In genomic region chr6:47701374-47701773, GRCh38 we compare ENCODE assay signal across 11 cellular contexts. TPM values are rescaled to one million over a fixed set of nuclear protein-coding genes. Genes with fewer than 3 reads are reported as not detected.
DNase-seq lines count a peak whose midpoint lies in the region; ATAC-seq and TF ChIP-seq lines count a peak whose summit lies in the region.
"Had no signal": no experiment of that assay in that cellular context is flagged by ENCODE, and none has a peak within 500 bp of the region (broad histone marks: within the 10 kb centered on the region; RNA-seq: fewer than 3 reads in every experiment).

No MANE protein-coding gene starts in this region.

- H3K4me3 ChIP-seq in colonic mucosa (no peak overlapping the region), SK-N-SH (ENCODE audit: low read depth in 2 of 2, low read length in 1 of 2) (no peak overlapping the region)
- H3K4me3 ChIP-seq: neural progenitor cell had no signal

- H3K9ac ChIP-seq in colonic mucosa (ENCODE audit: low read depth in 2 of 2, low read length in 2 of 2) (no peak overlapping the region), SK-N-SH (no peak overlapping the region)
- H3K9ac ChIP-seq: neural progenitor cell had no signal

- intact Hi-C loops in colonic mucosa (cut with DNase I), result no loop called here

- H3K4me2 ChIP-seq in SK-N-SH, result no peak overlapping the region
- H3K4me2 ChIP-seq: neural progenitor cell had no signal

- H4K20me1 ChIP-seq in SK-N-SH (ENCODE audit: insufficient read depth), result no peaks in the 10 kb centered on the region

- H3K27ac ChIP-seq in colonic mucosa (peak overlapping the region; percentile 3), SK-N-SH (ENCODE audit: low read depth in 2 of 2, low read length in 1 of 2) (no peak overlapping the region)
- H3K27ac ChIP-seq: neural progenitor cell had no signal

- POLR2A ChIA-PET in SK-N-SH (lab: Yijun Ruan, JAX), result no interaction called here

- DNase-seq in colonic mucosa (no peak), NCI-H2107 (lab: John Stamatoyannopoulos, UW) (no peak), SK-N-SH (no peak), NCI-H1930 (lab: John Stamatoyannopoulos, UW) (no peak)
- DNase-seq in stimulated activated naive CD4-positive, alpha-beta T cell treated with Interleukin-2 at 50 U/mL for 16 hours (lab: John Stamatoyannopoulos, UW), result no peak
- DNase-seq: DMS 273 treated with DMSO at 0.1 percent for 48 hours had no signal

- no peak for TF ChIP-seq EP300 in SK-N-SH (IDR thresholded peaks at IDR 0.05; ENCODE audit: borderline replicate concordance in 1 of 2, low read depth in 1 of 2, low read length in 1 of 2)

- TF ChIP-seq CTCF in colonic mucosa (IDR thresholded peaks at IDR 0.05) (no peak), SK-N-SH (IDR thresholded peaks at IDR 0.05) (no peak)

- no peaks in the 10 kb centered on the region for H3F3A ChIP-seq in SK-N-SH (replicated peaks; ENCODE audit: insufficient read depth)

- TF ChIP-seq RAD21 in SK-N-SH (IDR thresholded peaks at IDR 0.05; ENCODE audit: low read length), result no peak

- H3K9me3 ChIP-seq in colonic mucosa, result no peaks in the 10 kb centered on the region
- no peaks in the 10 kb centered on the region for H3K9me3 ChIP-seq in SK-N-SH

- H3K27me3 ChIP-seq in colonic mucosa (no peaks in the 10 kb centered on the region), SK-N-SH (ENCODE audit: insufficient read depth) (peaks cover 3% of the 10 kb centered on the region; the same call in 1 of the 2 replicates)
- H3K27me3 ChIP-seq: neural progenitor cell had no signal

- H2AFZ ChIP-seq in SK-N-SH (ENCODE audit: low read depth), result no peak overlapping the region
- H2AFZ ChIP-seq: neural progenitor cell had no signal

- WGBS in SK-N-SH (ENCODE audit: low lambda C conversion rate), result 7% methylated on average over 2 of the region's 2 CpGs

- CTCF ChIA-PET in SK-N-SH (lab: Yijun Ruan, JAX), result no interaction called here

- H3K79me2 ChIP-seq in SK-N-SH (ENCODE audit: insufficient read depth), result no peaks in the 10 kb centered on the region

- no peaks in the 10 kb centered on the region for H3K9me2 ChIP-seq in SK-N-SH

- H3K4me1 ChIP-seq in colonic mucosa (no peaks in the 10 kb centered on the region), SK-N-SH (ENCODE audit: control insufficient read depth in 1 of 2, insufficient read depth in 2 of 2, low read depth in 1 of 2, low read length in 1 of 2) (no peaks in the 10 kb centered on the region)
- H3K4me1 ChIP-seq: neural progenitor cell had no signal

- no peaks in the 10 kb centered on the region for H3K36me3 ChIP-seq in colonic mucosa
- H3K36me3 ChIP-seq in SK-N-SH (replicated peaks in 1 of 2; ENCODE audit: control insufficient read depth in 1 of 2, insufficient read depth in 2 of 2, low read length in 1 of 2), result no peaks in the 10 kb centered on the region
- H3K36me3 ChIP-seq: neural progenitor cell had no signal

- ATAC-seq in GM18511 (IDR thresholded peaks at IDR 0.05; ENCODE audit: unreplicated experiment) (peak; percentile 97), GM21515 (IDR thresholded peaks at IDR 0.05; ENCODE audit: unreplicated experiment) (peak; percentile 93), HG03196 (IDR thresholded peaks at IDR 0.05; ENCODE audit: unreplicated experiment) (peak; percentile 97)

TF ChIP-seq in SK-N-SH, 30 proteins besides CTCF, POLR2A, EP300 and RAD21:
- TF ChIP-seq TCF12 (IDR thresholded peaks at IDR 0.05) (no peak), NFIC (IDR thresholded peaks at IDR 0.05; ENCODE audit: borderline replicate concordance) (no peak), MXI1 (IDR thresholded peaks at IDR 0.05; ENCODE audit: low read depth, low read length) (no peak), FOXJ3 (CRISPR knock-in tag; IDR thresholded peaks at IDR 0.05) (no peak), MEF2A (IDR thresholded peaks at IDR 0.05; ENCODE audit: borderline replicate concordance, low read depth) (no peak), FOSL2 (IDR thresholded peaks at IDR 0.05; ENCODE audit: borderline replicate concordance, low read depth) (no peak), USF2 (IDR thresholded peaks at IDR 0.05; ENCODE audit: borderline replicate concordance, low read depth, low read length) (no peak), FOXM1 (IDR thresholded peaks at IDR 0.05; ENCODE audit: low read depth) (no peak), EZH2phosphoT487 (IDR thresholded peaks at IDR 0.05; ENCODE audit: borderline replicate concordance, low read depth) (no peak), ELF1 (IDR thresholded peaks at IDR 0.05) (no peak), REST (IDR thresholded peaks at IDR 0.05; ENCODE audit: low read depth, low read length) (no peak), POLR2AphosphoS5 (IDR thresholded peaks at IDR 0.05; ENCODE audit: low read depth, low read length) (no peak), CHD2 (IDR thresholded peaks at IDR 0.05; ENCODE audit: low read length, partially characterized antibody) (no peak), USF1 (IDR thresholded peaks at IDR 0.05; ENCODE audit: borderline replicate concordance, low read depth) (no peak), SIN3A (IDR thresholded peaks at IDR 0.05; ENCODE audit: borderline replicate concordance, low read depth, low read length) (no peak), RFX5 (IDR thresholded peaks at IDR 0.05; ENCODE audit: low read length) (no peak), ZBTB33 (IDR thresholded peaks at IDR 0.05; ENCODE audit: borderline replicate concordance, low read depth) (no peak), GATA2 (CRISPR knock-in tag; IDR thresholded peaks at IDR 0.05) (no peak), SMC3 (IDR thresholded peaks at IDR 0.05; ENCODE audit: low read depth, low read length) (no peak)

RNA-seq across cellular contexts. Expression of gene ADGRF4, which starts 3.0 kb away (rescaled TPM):
- 1 to 10 TPM; 1.6 to 1.9 TPM for total RNA-seq in colonic mucosa
- not detected in 2 replicates for polyA plus RNA-seq in SK-N-SH (2012; rRNA removed)
- 0.01 TPM in 2 replicates for polyA plus RNA-seq in SK-N-SH (2012; cell fraction: cytosol; rRNA removed)
- polyA plus RNA-seq in SK-N-SH (2012; cell fraction: nucleus; rRNA removed), result 0.01 TPM in 1 of 2 replicates, not detected in the other
- total RNA-seq: activated naive CD4-positive, alpha-beta T cell treated with anti-CD3 and anti-CD28 coated beads, Interleukin-2, amount 50 U/mL, for 72 hours had no signal
